ENCODE assay signal across 12 cellular contexts in the genomic region with DNA sequence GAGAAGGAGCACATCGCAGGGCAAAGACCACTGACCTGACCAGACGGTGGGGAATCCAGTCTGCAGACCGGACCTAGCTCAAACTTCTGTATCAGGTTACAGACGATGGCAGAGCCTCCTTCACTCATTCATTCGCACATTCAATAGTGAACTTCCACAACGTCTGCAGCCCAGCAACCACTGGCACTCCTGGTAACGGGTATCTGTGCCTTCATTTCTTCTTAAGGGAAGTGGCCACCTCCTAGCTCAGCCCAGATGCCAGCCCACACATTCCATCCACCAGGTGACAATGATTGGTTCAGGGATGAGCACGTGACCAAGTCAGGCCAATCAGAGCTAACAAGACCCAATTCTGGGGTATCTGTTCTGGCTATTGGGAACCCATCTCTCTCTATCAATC. TPM values are rescaled to one million over a fixed set of nuclear protein-coding genes. Genes with fewer than 3 reads are reported as not detected.
DNase-seq lines count a peak whose midpoint lies in the region; ATAC-seq and TF ChIP-seq lines count a peak whose summit lies in the region.
"Had no signal": no experiment of that assay in that cellular context is flagged by ENCODE, and none has a peak within 500 bp of the region (broad histone marks: within the 10 kb centered on the region; RNA-seq: fewer than 3 reads in every experiment).

No MANE protein-coding gene starts in this region.

- no peak overlapping the region for H4K8ac ChIP-seq in mesendoderm (ENCODE audit: low read depth, low read length)

- H2AFZ ChIP-seq in HCT116 (ENCODE audit: low read depth, low read length, poor library complexity, severe bottlenecking) = peak overlapping the region; percentile 66

- H2BK5ac ChIP-seq in mesendoderm (ENCODE audit: low read length) = no peak overlapping the region

- no peak overlapping the region for H3K56ac ChIP-seq in mesendoderm (ENCODE audit: low read length)

- no peak for TF ChIP-seq CTCF in BE2C (IDR thresholded peaks at IDR 0.05; ENCODE audit: low read depth, low read length)
- 0 out of 6 replicates have a peak, but pooled peaks of 1 of the 3 experiments have one; percentile 4 for TF ChIP-seq CTCF in HCT116 (IDR thresholded peaks at IDR 0.05 in 2 of 3, conservative IDR thresholded peaks at IDR 0.05 in 1 of 3; ENCODE audit: borderline replicate concordance in 1 of 3, insufficient read depth in 1 of 3, low read depth in 2 of 3, low read length in 2 of 3)
- no peak for TF ChIP-seq CTCF in omental fat pad (IDR thresholded peaks at IDR 0.05)

- no peak overlapping the region for H3K18ac ChIP-seq in mesendoderm (ENCODE audit: low read length)

- H3K4ac ChIP-seq in mesendoderm (ENCODE audit: low read depth, low read length) = no peak overlapping the region

- CTCF ChIA-PET in HCT116 (lab: Charles Lee) = interaction anchor here (1.1 kb wide), 1 partner anchor 10 kb away, joined by 3 read pairs; no protein-coding TSS in a partner anchor

- ATAC-seq in HCT116 (peak; percentile 71), omental fat pad (ENCODE audit: low FRiP score) (no peak), GM21576 (IDR thresholded peaks at IDR 0.05; ENCODE audit: unreplicated experiment) (no peak)

- H3K4me2 ChIP-seq in HCT116 (ENCODE audit: low read length) (peak overlapping the region; percentile 52), mesendoderm (ENCODE audit: low read length) (no peak overlapping the region)

- no peak overlapping the region for H4K5ac ChIP-seq in mesendoderm (ENCODE audit: low read length)

- no peak overlapping the region for H2AK5ac ChIP-seq in mesendoderm (ENCODE audit: low read length)

- no peak for TF ChIP-seq POLR2A in HCT116 (IDR thresholded peaks at IDR 0.05; ENCODE audit: borderline replicate concordance, extremely low read depth, insufficient read depth, insufficient read length)

- no peaks in the 10 kb centered on the region for H3K79me2 ChIP-seq in HCT116 (ENCODE audit: insufficient read depth, low read length)
- H3K79me2 ChIP-seq in mesendoderm (ENCODE audit: control insufficient read depth, insufficient read depth, low read length) = no peaks in the 10 kb centered on the region

- DNase-seq in BE2C = no peak
- no peak for DNase-seq in HCT116 (ENCODE audit: low read depth, low spot score)
- DNase-seq in SKM-1 (lab: John Stamatoyannopoulos, UW; ENCODE audit: unreplicated experiment) = peak; percentile 86
- peak; percentile 47 for DNase-seq in mesendoderm
- no peak for DNase-seq in ACHN
- DNase-seq in activated naive CD4-positive, alpha-beta T cell treated with Interleukin-2 at 50 U/mL for 16 hours = no peak
- no peak for DNase-seq in omental fat pad (ENCODE audit: low spot score)
- DNase-seq: KG1; NCI-H446; stimulated activated CD4-positive, alpha-beta T cell treated with anti-CD3 and anti-CD28 coated beads, Interleukin-4, amount 100 ng/mL, for 1 hour had no signal

- no peaks in the 10 kb centered on the region for H3K9me2 ChIP-seq in HCT116 (ENCODE audit: insufficient read depth)

- RAD21 ChIA-PET in HCT116 (lab: Charles Lee; ENCODE audit: low non-redundant PET in 1 of 2, low total read pairs in 2 of 2, uncharacterized antibody in 2 of 2, unreplicated experiment in 2 of 2) = no interaction called here

- intact Hi-C loops in HCT116 (cut with micrococcal nuclease) = no loop called here

- peaks cover 22% of the 10 kb centered on the region for H3K4me1 ChIP-seq in BE2C
- peaks cover 2 to 40% of the 10 kb centered on the region in 2 experiments; a peak in 3 of 4 replicates for H3K4me1 ChIP-seq in HCT116 (ENCODE audit: control insufficient read depth in 1 of 2, insufficient read depth in 2 of 2, low read length in 2 of 2)
- H3K4me1 ChIP-seq in mesendoderm (ENCODE audit: control insufficient read depth, low read depth, low read length) = no peaks in the 10 kb centered on the region

- H3K23ac ChIP-seq in mesendoderm (ENCODE audit: low read length) = no peak overlapping the region

- no peak overlapping the region for H2BK120ac ChIP-seq in mesendoderm (ENCODE audit: low read depth, low read length)

- no peak overlapping the region for H2BK15ac ChIP-seq in mesendoderm (replicated peaks; ENCODE audit: low read depth)

- no peaks in the 10 kb centered on the region for H3K79me1 ChIP-seq in mesendoderm (ENCODE audit: low read length)

- TF ChIP-seq RAD21 in HCT116 (IDR thresholded peaks at IDR 0.05; ENCODE audit: low read depth) = no peak

- H3K27ac ChIP-seq in HCT116 (ENCODE audit: low read depth, low read length) = no peak overlapping the region; the same call in 1 of the 2 replicates
- H3K27ac ChIP-seq in mesendoderm (ENCODE audit: low read depth, low read length) = no peak overlapping the region
- H3K27ac ChIP-seq: C4-2B had no signal

- BruUV-seq in HCT116 (replicated peaks; lab: Mats Ljungman, UMichigan) = no TSS peak

- H3K27me3 ChIP-seq in BE2C = no peaks in the 10 kb centered on the region
- H3K27me3 ChIP-seq in HCT116 (ENCODE audit: insufficient read depth, low read length) = no peaks in the 10 kb centered on the region
- H3K27me3 ChIP-seq in mesendoderm (ENCODE audit: insufficient read depth, low read length, poor library complexity) = no peaks in the 10 kb centered on the region

- H3K9ac ChIP-seq in HCT116 (ENCODE audit: low read length) = peak overlapping the region; percentile 15; the same call in 1 of the 2 replicates
- no peak overlapping the region for H3K9ac ChIP-seq in mesendoderm (ENCODE audit: low read length)

- no CpG with 5 or more reads among the region's 8 CpGs for WGBS in mesendoderm (ENCODE audit: extremely low coverage, insufficient coverage, low lambda C conversion rate)

- no peaks in the 10 kb centered on the region for H4K20me1 ChIP-seq in HCT116 (ENCODE audit: insufficient read depth)

- H3K36me3 ChIP-seq in BE2C (no peaks in the 10 kb centered on the region), HCT116 (ENCODE audit: control insufficient read depth in 1 of 2, insufficient read depth in 2 of 2, low read length in 2 of 2) (no peaks in the 10 kb centered on the region), mesendoderm (ENCODE audit: control insufficient read depth, insufficient read depth, low read length) (no peaks in the 10 kb centered on the region)

- POLR2A ChIA-PET in HCT116 (lab: Charles Lee) = no interaction called here

- H3K9me3 ChIP-seq in BE2C = no peaks in the 10 kb centered on the region
- H3K9me3 ChIP-seq in HCT116 (ENCODE audit: control insufficient read depth in 1 of 2, insufficient read depth in 1 of 2, low read depth in 1 of 2, low read length in 2 of 2) = no peaks in the 10 kb centered on the region

- in situ Hi-C loops in ACHN (cut with HindIII; ENCODE audit: low pct_ligation_motif_present, low pct_unique_long_range_greater_than_20kb, low sequenced_read_pairs) = no loop called here

- H3K4me3 ChIP-seq in BE2C (ENCODE audit: low read depth, low read length) = peak overlapping the region; percentile 6; the same call in 1 of the 2 replicates
- H3K4me3 ChIP-seq in HCT116 (replicated peaks in 1 of 2; ENCODE audit: low read depth in 1 of 2, low read length in 2 of 2) = peak overlapping the region in 1 of 2 experiments; percentile 26; a peak in 2 of 4 replicates
- no peak overlapping the region for H3K4me3 ChIP-seq in mesendoderm (ENCODE audit: low read length)

TF ChIP-seq in HCT116, 20 proteins besides CTCF, POLR2A, EP300 and RAD21 (continues in another document):
- no peak for TF ChIP-seq ELF1 (IDR thresholded peaks at IDR 0.05; ENCODE audit: borderline replicate concordance, low read depth)
- no peak for TF ChIP-seq SRF (IDR thresholded peaks at IDR 0.05; ENCODE audit: low read depth)
- TF ChIP-seq CEBPB (IDR thresholded peaks at IDR 0.05; ENCODE audit: low read depth) = no peak
- TF ChIP-seq ZFX (IDR thresholded peaks at IDR 0.05) = no peak
- TF ChIP-seq, protein P1, sequence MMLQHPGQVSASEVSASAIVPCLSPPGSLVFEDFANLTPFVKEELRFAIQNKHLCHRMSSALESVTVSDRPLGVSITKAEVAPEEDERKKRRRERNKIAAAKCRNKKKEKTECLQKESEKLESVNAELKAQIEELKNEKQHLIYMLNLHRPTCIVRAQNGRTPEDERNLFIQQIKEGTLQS (IDR thresholded peaks at IDR 0.05) = no peak
- TF ChIP-seq EGR1 (IDR thresholded peaks at IDR 0.05; ENCODE audit: low read depth) = no peak
- TF ChIP-seq JUND (IDR thresholded peaks at IDR 0.05) = no peak
- TF ChIP-seq ZNF274 (IDR thresholded peaks at IDR 0.05; ENCODE audit: low read depth, low read length) = no peak
- TF ChIP-seq SIN3A (IDR thresholded peaks at IDR 0.05; ENCODE audit: low read depth) = no peak
- TF ChIP-seq EZH2 (IDR thresholded peaks at IDR 0.05) = no peak
- no peak for TF ChIP-seq CBX3 (IDR thresholded peaks at IDR 0.05; ENCODE audit: low read depth)
- no peak for TF ChIP-seq YY1 (IDR thresholded peaks at IDR 0.05; ENCODE audit: extremely low read depth, insufficient replicate concordance, low read depth, low read length)
- TF ChIP-seq FOSL1 (IDR thresholded peaks at IDR 0.05; ENCODE audit: low read depth) = no peak
- TF ChIP-seq POLR2AphosphoS5 (IDR thresholded peaks at IDR 0.05; ENCODE audit: low read depth, low read length) = no peak

RNA-seq across cellular contexts. Expression of a gene that starts 15.9 kb away (rescaled TPM):
- polyA plus RNA-seq in BE2C (2012; ENCODE audit: insufficient read depth, insufficient read length, low read depth) = 24.7 TPM
- total RNA-seq in HCT116 (2021; ENCODE audit: unreplicated experiment) (16.4 TPM), omental fat pad (10 to 100 TPM in 1 of 4 donors, 1 to 10 TPM in 3; 2.8 to 15.9 (median 6.6) TPM)
- 14.5 and 14.7 TPM in 2 replicates for polyA plus RNA-seq in HCT116 (2012)
- 19.5 TPM for polyA plus RNA-seq in mesendoderm (2013, experiment 1 of 2)
- polyA plus RNA-seq in mesendoderm (2013, experiment 2 of 2) = 20.4 TPM

RNA-seq across cellular contexts. Expression of a gene that starts 57.7 kb away (rescaled TPM):
- polyA plus RNA-seq in BE2C (2012; ENCODE audit: insufficient read depth, insufficient read length, low read depth) = 8.6 TPM
- not detected for total RNA-seq in HCT116 (2021; ENCODE audit: unreplicated experiment)
- polyA plus RNA-seq in HCT116 (2012) = 0.06 and 0.09 TPM in 2 replicates
- not detected for polyA plus RNA-seq in mesendoderm (2013, experiment 1 of 2)
- polyA plus RNA-seq in mesendoderm (2013, experiment 2 of 2) = not detected
- total RNA-seq in omental fat pad = 1 to 10 TPM in 2 of 4 donors, under 1 TPM in 2; 0.37 to 1.5 (median 0.87) TPM

Comparison
In these comparisons a context has a peak if more than half of its experiments do, and no peak if none do; other contexts are left out.
1. DNase-seq: peak in SKM-1 (single experiment) and mesendoderm (single experiment); none in BE2C (single experiment), HCT116 (single experiment), ACHN (single experiment), activated naive CD4-positive, alpha-beta T cell treated with Interleukin-2 at 50 U/mL for 16 hours (single experiment) and omental fat pad (single experiment).